Comparison of ENCODE assay signal across 8 cellular contexts in the genomic region with DNA sequence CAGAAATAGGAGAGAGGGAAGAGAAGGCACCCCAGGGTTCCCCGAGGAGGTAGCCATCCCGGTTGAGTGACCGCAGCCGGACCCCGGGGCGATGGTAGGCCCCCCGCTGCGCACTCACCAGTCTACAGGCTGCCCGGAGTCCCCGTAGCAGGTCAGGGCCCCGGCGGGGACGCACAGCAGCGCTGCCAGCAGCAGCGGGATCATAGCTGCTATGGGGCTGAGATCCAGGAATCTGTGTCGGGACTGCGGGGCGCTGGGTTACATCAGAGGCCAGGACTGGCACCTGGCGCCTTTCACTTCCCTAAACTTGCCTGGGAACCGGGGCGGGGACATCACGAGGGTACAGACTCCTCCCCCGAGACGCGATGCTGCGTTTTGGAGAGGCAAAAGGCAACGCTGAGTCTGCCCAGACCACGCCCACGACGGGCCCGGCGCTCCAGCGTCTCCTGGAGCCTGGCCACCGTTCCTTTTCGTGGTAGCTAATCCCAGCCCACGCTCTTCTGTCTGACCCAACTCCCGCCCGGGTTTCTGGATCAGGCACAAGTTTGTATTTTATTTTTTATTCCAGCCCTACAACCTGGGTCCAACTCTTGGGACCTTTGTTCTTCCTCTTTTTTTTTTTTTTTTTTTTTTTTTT. TPM values are rescaled to one million over a fixed set of nuclear protein-coding genes. Genes with fewer than 3 reads are reported as not detected.
A peak's percentile ranks its signal among the peaks of the same experiment; 100 is the strongest.
DNase-seq lines count a peak whose midpoint lies in the region; ATAC-seq and TF ChIP-seq lines count a peak whose summit lies in the region.

A gene with protein sequence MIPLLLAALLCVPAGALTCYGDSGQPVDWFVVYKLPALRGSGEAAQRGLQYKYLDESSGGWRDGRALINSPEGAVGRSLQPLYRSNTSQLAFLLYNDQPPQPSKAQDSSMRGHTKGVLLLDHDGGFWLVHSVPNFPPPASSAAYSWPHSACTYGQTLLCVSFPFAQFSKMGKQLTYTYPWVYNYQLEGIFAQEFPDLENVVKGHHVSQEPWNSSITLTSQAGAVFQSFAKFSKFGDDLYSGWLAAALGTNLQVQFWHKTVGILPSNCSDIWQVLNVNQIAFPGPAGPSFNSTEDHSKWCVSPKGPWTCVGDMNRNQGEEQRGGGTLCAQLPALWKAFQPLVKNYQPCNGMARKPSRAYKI (minus strand): TSS at position 278 of the 637 bp plus-strand sequence. CDS start 74 bp downstream, at position 204.

- ATAC-seq in GM18498 (IDR thresholded peaks at IDR 0.05; ENCODE audit: unreplicated experiment) (peak; percentile 80), HG02943 (IDR thresholded peaks at IDR 0.05; ENCODE audit: low read depth, unreplicated experiment) (peak; percentile 82)

- H3K9me3 ChIP-seq in hepatocyte (ENCODE audit: low read depth): no peaks in the 10 kb centered on the region

- H3K79me2 ChIP-seq in hepatocyte: no peaks in the 10 kb centered on the region

- H3K4me2 ChIP-seq in hepatocyte: peak within 1 kb of the TSS; percentile 96

- peak within 1 kb of the TSS; percentile 86 for H3K27ac ChIP-seq in hepatocyte

- H3K27me3 ChIP-seq in hepatocyte: peaks cover 25% of the 10 kb centered on the region

- no peaks in the 10 kb centered on the region for H3K9me2 ChIP-seq in hepatocyte (replicated peaks; ENCODE audit: insufficient read depth)

- H3K4me1 ChIP-seq in hepatocyte (ENCODE audit: insufficient read depth): peaks cover 5% of the 10 kb centered on the region

- TF ChIP-seq CTCF in hepatocyte (IDR thresholded peaks at IDR 0.05; ENCODE audit: poor library complexity): no peak

- H3K36me3 ChIP-seq in hepatocyte (replicated peaks; ENCODE audit: insufficient read depth, low read depth): no peaks in the 10 kb centered on the region

- H3K4me3 ChIP-seq in hepatocyte: peak within 1 kb of the TSS; percentile 86

- WGBS in hepatocyte (ENCODE audit: low lambda C conversion rate, missing lambda C conversion rate): under 1% methylated on average over 37 of the region's 38 CpGs

- DNase-seq in NCI-H1930 (lab: John Stamatoyannopoulos, UW): peak; percentile 77 to 91
- peak; percentile 78 for DNase-seq in T-helper 9 cell
- DNase-seq in astrocyte of the hippocampus (ENCODE audit: low read depth, low spot score): peak; percentile 95
- DNase-seq in hepatocyte (ENCODE audit: low spot score): peak; percentile 94
- DNase-seq in retina: peak; percentile 88
- no peak for DNase-seq in cortex of kidney (lab: John Stamatoyannopoulos, UW)

- H4K20me1 ChIP-seq in hepatocyte (ENCODE audit: insufficient read depth, poor library complexity, severe bottlenecking): no peaks in the 10 kb centered on the region

- peak within 1 kb of the TSS; percentile 97 for H2AFZ ChIP-seq in hepatocyte

RNA-seq across cellular contexts. Expression of the gene that starts here (rescaled TPM):
- total RNA-seq in hepatocyte: 25.7 and 31.5 TPM in 2 replicates
- 41.3 and 41.9 TPM in 2 replicates for polyA plus RNA-seq in hepatocyte
